Comparison of ENCODE assay signal across 1 cellular context in the genomic region with DNA sequence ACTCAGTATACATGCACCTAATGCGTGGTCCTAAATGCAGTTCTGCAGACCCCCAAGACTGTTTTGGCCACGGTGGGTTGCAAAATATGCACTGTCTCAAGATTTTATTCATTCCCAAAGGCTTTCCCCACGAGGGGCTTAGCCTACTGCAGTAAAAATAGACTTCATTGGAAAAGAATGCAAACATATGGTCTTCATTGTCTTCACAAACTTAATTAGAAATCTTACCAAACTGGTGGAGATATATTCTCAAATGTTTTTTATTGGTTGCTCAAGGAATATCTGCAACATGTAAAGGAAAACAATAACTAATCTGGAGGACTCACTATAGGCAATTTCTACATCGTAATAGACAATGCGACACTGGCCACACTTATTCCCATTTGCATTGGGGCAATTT.
TF ChIP-seq lines count a peak whose summit lies in the region.

No MANE protein-coding gene starts in this region.

TF ChIP-seq in IMR-90, 13 proteins besides CTCF, POLR2A, EP300 and RAD21 (continued from another document):
- TF ChIP-seq USF2 (IDR thresholded peaks at IDR 0.05; ENCODE audit: low read depth, low read length) (no peak), CEBPB (IDR thresholded peaks at IDR 0.05; ENCODE audit: low read depth, low read length) (no peak), ELK1 (IDR thresholded peaks at IDR 0.05; ENCODE audit: borderline replicate concordance, low read depth, low read length) (no peak), RCOR1 (IDR thresholded peaks at IDR 0.05; ENCODE audit: insufficient replicate concordance, low read length) (no peak), SMC3 (IDR thresholded peaks at IDR 0.05; ENCODE audit: low read depth, low read length) (no peak), NFE2L2 (IDR thresholded peaks at IDR 0.05; ENCODE audit: low read depth, low read length) (no peak), RFX5 (IDR thresholded peaks at IDR 0.05; ENCODE audit: low read depth, low read length) (no peak), BHLHE40 (IDR thresholded peaks at IDR 0.05; ENCODE audit: low read depth, low read length) (no peak), MXI1 (IDR thresholded peaks at IDR 0.05; ENCODE audit: borderline replicate concordance, low read depth, low read length) (no peak), MAFK (IDR thresholded peaks at IDR 0.05; ENCODE audit: low read depth, low read length) (no peak)
